8 cellular contexts compared by ENCODE assay signal in the genomic region with DNA sequence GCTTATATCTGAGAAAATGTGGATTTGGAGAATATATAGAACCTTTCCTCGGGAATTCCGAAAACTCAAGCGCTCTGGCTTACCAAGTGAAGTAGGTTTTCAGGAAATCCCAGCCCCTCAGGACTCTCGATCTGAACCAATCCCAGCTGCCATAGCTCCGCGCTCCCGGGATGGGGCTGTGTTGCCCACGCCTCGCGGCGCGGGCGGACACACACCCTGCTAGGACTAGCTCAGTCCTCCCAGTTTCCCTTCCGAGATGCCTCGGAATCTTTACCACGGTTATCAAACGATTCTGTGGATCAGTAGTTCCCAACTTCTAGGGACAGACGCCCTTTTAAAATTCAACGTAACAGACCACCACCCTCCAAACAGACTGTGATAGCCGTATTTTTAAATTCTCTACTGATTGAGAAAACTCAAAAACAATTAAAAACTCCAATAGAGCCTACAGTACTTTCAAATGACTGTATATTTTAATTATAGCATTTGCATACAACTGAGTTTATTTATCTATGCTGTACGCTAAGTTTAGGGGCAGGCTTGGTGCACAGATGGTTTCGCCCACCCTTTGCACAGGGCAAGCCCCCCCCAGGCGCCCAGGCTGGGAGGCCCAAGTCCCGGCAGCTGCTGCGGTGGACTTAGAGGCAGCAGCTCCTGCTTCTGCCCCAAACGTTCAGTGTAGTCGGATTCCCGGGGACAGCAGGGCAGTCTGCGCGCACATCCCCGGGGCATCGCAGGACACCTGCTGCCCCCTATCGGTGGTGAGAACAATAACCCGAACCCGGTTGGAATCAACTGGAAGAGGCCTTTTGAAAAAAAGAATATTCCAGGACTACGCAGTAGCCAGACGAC. TPM values are rescaled to one million over a fixed set of nuclear protein-coding genes. Genes with fewer than 3 reads are reported as not detected.
A peak's percentile ranks its signal among the peaks of the same experiment; 100 is the strongest.
DNase-seq lines count a peak whose midpoint lies in the region; ATAC-seq and TF ChIP-seq lines count a peak whose summit lies in the region.

No MANE protein-coding gene starts in this region.

- peak; percentile 48 for ATAC-seq in GM19467 (IDR thresholded peaks at IDR 0.05; ENCODE audit: unreplicated experiment)
- peak; percentile 52 for ATAC-seq in HG03565 (IDR thresholded peaks at IDR 0.05; ENCODE audit: unreplicated experiment)
- ATAC-seq in activated T-helper 17 cell treated with anti-CD3 and anti-CD28 coated beads, Interleukin-2, amount 50 U/mL, for 72 hours (replicated peaks): peak; percentile 62
- peak; percentile 61 to 63 for ATAC-seq in naive thymus-derived CD8-positive, alpha-beta T cell

- peak overlapping the region; percentile 84 for H3K4me3 Mint-ChIP-seq in activated T-helper 17 cell treated with anti-CD3 and anti-CD28 coated beads, Interleukin-2, amount 50 U/mL, for 72 hours
- H3K4me3 Mint-ChIP-seq in naive thymus-derived CD8-positive, alpha-beta T cell: peak overlapping the region; percentile 80 to 94 (median 89)

- H3K27me3 ChIP-seq in stomach smooth muscle (ENCODE audit: control insufficient read depth in 1 of 2, insufficient read depth in 2 of 2, low read length in 2 of 2): no peaks in the 10 kb centered on the region

- POLR2A ChIA-PET in naive thymus-derived CD8-positive, alpha-beta T cell (lab: Charles Lee): interaction anchor here (1.2 kb wide), 1 partner anchor 170 kb away, joined by 3 read pairs; no protein-coding TSS in a partner anchor

- TF ChIP-seq CTCF in fibroblast of pulmonary artery (IDR thresholded peaks at IDR 0.05; ENCODE audit: low read length, missing control alignments): peak; percentile 83

- in situ Hi-C loops in Caki2 (cut with HindIII; ENCODE audit: low pct_unique_long_range_greater_than_20kb, low sequenced_read_pairs): no loop called here

- no peaks in the 10 kb centered on the region for H3K36me3 Mint-ChIP-seq in activated T-helper 17 cell treated with anti-CD3 and anti-CD28 coated beads, Interleukin-2, amount 50 U/mL, for 72 hours (ENCODE audit: low read depth)
- H3K36me3 Mint-ChIP-seq in naive thymus-derived CD8-positive, alpha-beta T cell: no peaks in the 10 kb centered on the region

- H3K4me3 ChIP-seq in fibroblast of pulmonary artery (replicated peaks; ENCODE audit: low read depth, low read length) (peak overlapping the region; percentile 41), stomach smooth muscle (ENCODE audit: low read length in 2 of 2) (peak overlapping the region; percentile 81 to 84)

- H3K27ac ChIP-seq in stomach smooth muscle (ENCODE audit: low read length): peak overlapping the region; percentile 93

- no peak overlapping the region for H3K27ac Mint-ChIP-seq in activated T-helper 17 cell treated with anti-CD3 and anti-CD28 coated beads, Interleukin-2, amount 50 U/mL, for 72 hours
- H3K27ac Mint-ChIP-seq in naive thymus-derived CD8-positive, alpha-beta T cell: peak overlapping the region in 5 of 10 donors; percentile 3 to 82 (median 62)

- H3K4me1 Mint-ChIP-seq in activated T-helper 17 cell treated with anti-CD3 and anti-CD28 coated beads, Interleukin-2, amount 50 U/mL, for 72 hours: no peaks in the 10 kb centered on the region
- H3K4me1 Mint-ChIP-seq in naive thymus-derived CD8-positive, alpha-beta T cell: peaks cover 2 to 40% (median 17%) of the 10 kb centered on the region in 4 donors

- peak; percentile 50 for DNase-seq in Caki2 (ENCODE audit: low read depth)
- DNase-seq in OCI-M2 (lab: John Stamatoyannopoulos, UW; ENCODE audit: unreplicated experiment): peak; percentile 19
- DNase-seq in fibroblast of pulmonary artery (ENCODE audit: low read depth): peak; percentile 93
- peak; percentile 32 to 71 (median 53) for DNase-seq in naive thymus-derived CD8-positive, alpha-beta T cell

- H3K9ac ChIP-seq in stomach smooth muscle (ENCODE audit: low read length in 2 of 2): peak overlapping the region; percentile 82 to 91

- H3K9me3 Mint-ChIP-seq in activated T-helper 17 cell treated with anti-CD3 and anti-CD28 coated beads, Interleukin-2, amount 50 U/mL, for 72 hours: no peaks in the 10 kb centered on the region
- no peaks in the 10 kb centered on the region for H3K9me3 Mint-ChIP-seq in naive thymus-derived CD8-positive, alpha-beta T cell

- no peaks in the 10 kb centered on the region for H3K27me3 Mint-ChIP-seq in activated T-helper 17 cell treated with anti-CD3 and anti-CD28 coated beads, Interleukin-2, amount 50 U/mL, for 72 hours
- H3K27me3 Mint-ChIP-seq in naive thymus-derived CD8-positive, alpha-beta T cell: peaks cover 0 to 8% (median 4%) of the 10 kb centered on the region in 5 donors

- H3K4me1 ChIP-seq in stomach smooth muscle (ENCODE audit: control insufficient read depth, insufficient read depth, low read length): peaks cover 8% of the 10 kb centered on the region

- H3K36me3 ChIP-seq in stomach smooth muscle (ENCODE audit: control insufficient read depth in 2 of 2, insufficient read depth in 2 of 2, low read length in 2 of 2): no peaks in the 10 kb centered on the region

- no peaks in the 10 kb centered on the region for H3K9me3 ChIP-seq in stomach smooth muscle (ENCODE audit: control insufficient read depth in 2 of 2, low read length in 2 of 2)

RNA-seq across cellular contexts. Expression of gene CCDC54, which starts 52.3 kb away (rescaled TPM):
- total RNA-seq in Caki2 (2014; rRNA removed; shearing (Covaris generic); ENCODE audit: low replicate concordance): not detected in 2 replicates
- total RNA-seq in activated T-helper 17 cell treated with anti-CD3 and anti-CD28 coated beads, Interleukin-2, amount 50 U/mL, for 72 hours: not detected
- total RNA-seq in naive thymus-derived CD8-positive, alpha-beta T cell: not detected
- not detected for polyA plus RNA-seq in naive thymus-derived CD8-positive, alpha-beta T cell

Comparison
In these comparisons a context has a peak if more than half of its experiments do, and no peak if none do; other contexts are left out.
1. Peak in every context shown above with its lines: DNase-seq, ATAC-seq, H3K4me3 ChIP-seq and H3K27ac ChIP-seq.
2. DNase-seq: peak in every context shown above with its lines; median percentile 93 in fibroblast of pulmonary artery; 53 in naive thymus-derived CD8-positive, alpha-beta T cell; 50 in Caki2; 19 in OCI-M2.